In genomic region chr20:33948480-33948879, GRCh38 we compare ENCODE assay signal across 15 cellular contexts. TPM values are rescaled to one million over a fixed set of nuclear protein-coding genes. Genes with fewer than 3 reads are reported as not detected.
DNase-seq lines count a peak whose midpoint lies in the region; FAIRE-seq and TF ChIP-seq lines count a peak whose summit lies in the region.
"Had no signal": no experiment of that assay in that cellular context is flagged by ENCODE, and none has a peak within 500 bp of the region (broad histone marks: within the 10 kb centered on the region; RNA-seq: fewer than 3 reads in every experiment).

No MANE protein-coding gene starts in this region.

- TF ChIP-seq CTCF in GM12864 (IDR thresholded peaks at IDR 0.05; ENCODE audit: low read depth, low read length, missing control alignments) = no peak

- H3K9ac ChIP-seq in adipocyte (ENCODE audit: low read length) = no peak overlapping the region
- H3K9ac ChIP-seq: GM23248 had no signal

- POLR2A ChIA-PET in CD8-positive, alpha-beta memory T cell (lab: Charles Lee) = no interaction called here

- CTCF ChIA-PET in CD8-positive, alpha-beta memory T cell (lab: Charles Lee) = interaction anchor here (1.0 kb wide), 1 partner anchor 121 kb away, joined by 4 read pairs; no protein-coding TSS in a partner anchor

- peaks cover 15% of the 10 kb centered on the region for H3K9me3 ChIP-seq in adipocyte (ENCODE audit: control insufficient read depth, low read length)
- H3K9me3 ChIP-seq in CD8-positive, alpha-beta memory T cell (ENCODE audit: low read length) = peaks cover 16% of the 10 kb centered on the region
- H3K9me3 ChIP-seq: BE2C had no signal

- no peaks in the 10 kb centered on the region for H3K4me1 Mint-ChIP-seq in CD8-positive, alpha-beta memory T cell
- H3K4me1 Mint-ChIP-seq: CD4-positive, alpha-beta memory T cell had no signal

- no peak overlapping the region for H3K27ac ChIP-seq in CD8-positive, alpha-beta memory T cell (ENCODE audit: low read depth, low read length)
- H3K27ac ChIP-seq: C4-2B, GM23248, HL-60 had no signal

- H3K36me3 ChIP-seq in adipocyte (ENCODE audit: control insufficient read depth, insufficient read depth, low read length, severe bottlenecking) = no peaks in the 10 kb centered on the region
- H3K36me3 ChIP-seq in CD8-positive, alpha-beta memory T cell (ENCODE audit: insufficient read depth, low read length) = no peaks in the 10 kb centered on the region
- H3K36me3 ChIP-seq: BE2C had no signal

- peaks cover 10 to 33% (median 29%) of the 10 kb centered on the region in 5 donors for H3K9me3 Mint-ChIP-seq in CD8-positive, alpha-beta memory T cell

- DNase-seq in GM12864 (ENCODE audit: low read depth) (peak; percentile 2), GM12891 (ENCODE audit: insufficient read length, low spot score) (no peak), NAMALWA (ENCODE audit: low spot score) (peak; percentile 38), adipocyte (ENCODE audit: low read depth) (no peak), DMS153 (lab: John Stamatoyannopoulos, UW) (no peak), AG20443 (ENCODE audit: low spot score) (no peak)
- DNase-seq in CD8-positive, alpha-beta memory T cell = no peak

- peaks cover 0 to 35% (median 1%) of the 10 kb centered on the region in 3 donors for H3K36me3 Mint-ChIP-seq in CD8-positive, alpha-beta memory T cell

- no peak overlapping the region for H3K27ac Mint-ChIP-seq in CD8-positive, alpha-beta memory T cell
- H3K27ac Mint-ChIP-seq: CD4-positive, alpha-beta memory T cell had no signal

- no peak for TF ChIP-seq POLR2A in GM12891 (IDR thresholded peaks at IDR 0.05; ENCODE audit: low read depth, low read length)

- no peak overlapping the region for H3K4me3 ChIP-seq in GM12864 (ENCODE audit: low read depth, low read length)
- H3K4me3 ChIP-seq in adipocyte (ENCODE audit: low read length) = peak overlapping the region; percentile 0
- H3K4me3 ChIP-seq in CD8-positive, alpha-beta memory T cell (ENCODE audit: low read length) = no peak overlapping the region
- H3K4me3 ChIP-seq: GM23248 had no signal

- peaks cover 9% of the 10 kb centered on the region for H3K27me3 ChIP-seq in adipocyte (replicated peaks; ENCODE audit: control insufficient read depth, insufficient read depth, low read length)
- no peaks in the 10 kb centered on the region for H3K27me3 ChIP-seq in CD8-positive, alpha-beta memory T cell (ENCODE audit: insufficient read depth, low read length, poor library complexity, severe bottlenecking)
- H3K27me3 ChIP-seq: BE2C had no signal

- H3K4me3 Mint-ChIP-seq in CD8-positive, alpha-beta memory T cell = no peak overlapping the region
- H3K4me3 Mint-ChIP-seq: CD4-positive, alpha-beta memory T cell had no signal

- peaks cover 18 to 19% of the 10 kb centered on the region in 2 donors for H3K27me3 Mint-ChIP-seq in CD8-positive, alpha-beta memory T cell

- no peak for FAIRE-seq in GM12891 (lab: Jason Lieb, UNC)
- FAIRE-seq: A204.1, D721Med, H54 had no signal

- H3K4me1 ChIP-seq in adipocyte (ENCODE audit: control insufficient read depth, insufficient read depth, low read length) = peaks cover 5% of the 10 kb centered on the region
- H3K4me1 ChIP-seq in CD8-positive, alpha-beta memory T cell (ENCODE audit: insufficient read depth, low read length) = no peaks in the 10 kb centered on the region
- H3K4me1 ChIP-seq: BE2C had no signal

TF ChIP-seq in GM12891, 5 proteins besides CTCF, POLR2A, EP300 and RAD21:
- TF ChIP-seq TAF1 (IDR thresholded peaks at IDR 0.05; ENCODE audit: low read depth, low read length) (no peak), POU2F2 (IDR thresholded peaks at IDR 0.05; ENCODE audit: low read depth, low read length) (no peak), SPI1 (IDR thresholded peaks at IDR 0.05; ENCODE audit: low read depth, low read length) (peak; percentile 46; the same call in 1 of the 2 replicates), POLR2AphosphoS5 (IDR thresholded peaks at IDR 0.05; ENCODE audit: low read depth, low read length) (no peak), PAX5 (IDR thresholded peaks at IDR 0.05; ENCODE audit: insufficient read depth, low read length, severe bottlenecking) (no peak)

RNA-seq across cellular contexts. Expression of gene RALY, which starts 45.2 kb away (rescaled TPM):
- polyA plus RNA-seq in GM12891 (2012; ENCODE audit: low read depth, missing spikeins) = 123 TPM
- 100 to 1,000 TPM; 159 to 160 TPM for total RNA-seq in CD8-positive, alpha-beta memory T cell
- 230 TPM for polyA plus RNA-seq in CD8-positive, alpha-beta memory T cell

Comparison
In these comparisons a context has a peak if more than half of its experiments do, and no peak if none do; other contexts are left out.
1. DNase-seq: peak in GM12864 (single experiment) and NAMALWA (single experiment); none in GM12891 (single experiment), adipocyte (single experiment), DMS153 (single experiment), AG20443 (single experiment) and CD8-positive, alpha-beta memory T cell (0 of 5).